9 cellular contexts compared by ENCODE assay signal in the genomic region with DNA sequence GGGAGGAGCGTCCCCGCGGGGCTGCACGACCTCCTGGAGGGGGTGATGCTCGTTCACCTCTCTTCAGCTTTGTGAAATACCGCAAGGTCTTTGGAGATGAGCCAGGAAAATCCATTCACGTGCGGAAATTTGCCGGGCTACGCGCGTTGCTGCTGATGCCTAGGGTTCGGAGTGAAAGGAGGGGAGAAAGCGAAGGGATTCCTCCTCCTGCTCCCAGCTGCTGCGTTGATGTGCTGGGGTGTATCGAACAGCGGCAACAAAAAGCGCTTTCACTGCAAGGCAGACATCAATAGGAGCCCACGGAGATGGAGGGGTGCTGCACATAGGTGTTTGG. TPM values are rescaled to one million over a fixed set of nuclear protein-coding genes. Genes with fewer than 3 reads are reported as not detected.
DNase-seq lines count a peak whose midpoint lies in the region; TF ChIP-seq lines count a peak whose summit lies in the region.
"Had no signal": no experiment of that assay in that cellular context is flagged by ENCODE, and none has a peak within 500 bp of the region (broad histone marks: within the 10 kb centered on the region; RNA-seq: fewer than 3 reads in every experiment).

No MANE protein-coding gene starts in this region.

- H3T11ph ChIP-seq in H9 (ENCODE audit: low read length), result no peak overlapping the region

- no peak for TF ChIP-seq CTCF in H9 (conservative IDR thresholded peaks at IDR 0.05)

- H4K8ac ChIP-seq in H9 (replicated peaks; ENCODE audit: insufficient read length, low read depth, low read length), result no peak overlapping the region

- H3K27me3 ChIP-seq in H9 (ENCODE audit: insufficient read depth, low read length) (peaks cover 19% of the 10 kb centered on the region; the same call in 1 of the 2 replicates), adipocyte (replicated peaks; ENCODE audit: control insufficient read depth, insufficient read depth, low read length) (peaks cover 58% of the 10 kb centered on the region), iPS-20b (ENCODE audit: insufficient read depth, low read length) (peaks cover 77% of the 10 kb centered on the region), skeletal muscle tissue (ENCODE audit: control insufficient read depth in 3 of 3, insufficient read depth in 3 of 3, low read length in 3 of 3) (peaks cover 24 to 45% (median 29%) of the 10 kb centered on the region in 3 donors)

- no peak overlapping the region for H2BK120ac ChIP-seq in H9 (ENCODE audit: low read depth, low read length, poor library complexity, severe bottlenecking)

- no CpG with 5 or more reads among the region's 19 CpGs for WGBS in H9 (ENCODE audit: extremely low coverage, insufficient read length, low lambda C conversion rate)

- H3K9me3 ChIP-seq in H9 (ENCODE audit: control insufficient read depth, low read depth, low read length), result no peaks in the 10 kb centered on the region
- H3K9me3 ChIP-seq in adipocyte (ENCODE audit: control insufficient read depth, low read length), result no peaks in the 10 kb centered on the region
- H3K9me3 ChIP-seq in iPS-20b (ENCODE audit: insufficient read depth, low read depth, low read length), result no peaks in the 10 kb centered on the region
- H3K9me3 ChIP-seq in skeletal muscle tissue (ENCODE audit: control insufficient read depth in 3 of 3, low read length in 3 of 3), result no peaks in the 10 kb centered on the region

- DNase-seq in H9 (no peak), adipocyte (ENCODE audit: low read depth) (no peak), T-helper 1 cell (no peak)
- DNase-seq in activated effector memory CD4-positive, alpha-beta T cell treated with anti-CD3 and anti-CD28 coated beads, Interleukin-2, amount 50 U/mL, for 16 hours, result no peak
- no peak for DNase-seq in effector CD8-positive, alpha-beta T cell (lab: John Stamatoyannopoulos, UW)
- DNase-seq: NCI-H187 had no signal

- H2BK15ac ChIP-seq in H9 (ENCODE audit: low read depth, low read length), result no peak overlapping the region

- no peak overlapping the region for H2AFZ ChIP-seq in H9 (ENCODE audit: low read length)

- H3K4me3 Mint-ChIP-seq in H9, result peak overlapping the region; percentile 71 to 87

- no peak overlapping the region for H3K4ac ChIP-seq in H9 (ENCODE audit: low read depth, low read length)

- no peaks in the 10 kb centered on the region for H3K36me3 ChIP-seq in adipocyte (ENCODE audit: control insufficient read depth, insufficient read depth, low read length, severe bottlenecking)
- H3K36me3 ChIP-seq in iPS-20b (ENCODE audit: insufficient read depth, low read depth, low read length), result no peaks in the 10 kb centered on the region
- H3K36me3 ChIP-seq in skeletal muscle tissue (ENCODE audit: control insufficient read depth in 3 of 3, insufficient read depth in 3 of 3, low read length in 3 of 3), result no peaks in the 10 kb centered on the region

- H3K4me1 ChIP-seq in H9 (ENCODE audit: insufficient read depth, low read length), result peaks cover 2% of the 10 kb centered on the region; the same call in 1 of the 2 replicates
- peaks cover 9% of the 10 kb centered on the region for H3K4me1 ChIP-seq in adipocyte (ENCODE audit: control insufficient read depth, insufficient read depth, low read length)
- no peaks in the 10 kb centered on the region; the same call in 1 of the 2 replicates for H3K4me1 ChIP-seq in iPS-20b (ENCODE audit: insufficient read depth, low read length)
- H3K4me1 ChIP-seq in skeletal muscle tissue (ENCODE audit: control insufficient read depth in 3 of 3, insufficient read depth in 3 of 3, low read length in 3 of 3), result peaks cover 13 to 20% (median 17%) of the 10 kb centered on the region in 3 donors

- no peak overlapping the region for H2BK12ac ChIP-seq in H9 (ENCODE audit: insufficient read length, low read depth, low read length)

- no peaks in the 10 kb centered on the region for H3K9me3 Mint-ChIP-seq in H9

- no peaks in the 10 kb centered on the region for H4K20me1 ChIP-seq in H9 (ENCODE audit: control insufficient read depth, insufficient read depth, insufficient read length)

- no peak overlapping the region for H2BK20ac ChIP-seq in H9 (ENCODE audit: low read depth, low read length, poor library complexity, severe bottlenecking)

- no peak overlapping the region for H3K27ac Mint-ChIP-seq in H9
- H3K27ac Mint-ChIP-seq: activated CD4-positive, alpha-beta T cell treated with anti-CD3 and anti-CD28 coated beads for 36 hours had no signal

- no peak overlapping the region for H2AK5ac ChIP-seq in H9 (ENCODE audit: insufficient read length, low read length)

- H3K27ac ChIP-seq in H9 (ENCODE audit: insufficient read length, low read depth, low read length) (no peak overlapping the region), iPS-20b (ENCODE audit: low read length) (no peak overlapping the region), skeletal muscle tissue (ENCODE audit: low read depth, low read length) (no peak overlapping the region)

- no peak overlapping the region for H3K23ac ChIP-seq in H9 (ENCODE audit: insufficient read length, low read depth, low read length)

- peaks cover 5 to 18% of the 10 kb centered on the region in 2 experiments for H3K4me1 Mint-ChIP-seq in H9

- H2BK5ac ChIP-seq in H9 (ENCODE audit: insufficient read length, low read length), result no peak overlapping the region

- peaks cover 19% of the 10 kb centered on the region for H3K23me2 ChIP-seq in H9 (ENCODE audit: insufficient read length, low read depth, low read length, poor library complexity, severe bottlenecking)

- no peaks in the 10 kb centered on the region for H3K79me2 ChIP-seq in H9 (ENCODE audit: insufficient read depth, low read length)

- no peak overlapping the region for H3K18ac ChIP-seq in H9 (ENCODE audit: insufficient read length, low read depth, low read length)

- H3K4me2 ChIP-seq in H9 (ENCODE audit: insufficient read depth, insufficient read length, low read length), result peak overlapping the region; percentile 45

- H3K56ac ChIP-seq in H9 (ENCODE audit: insufficient read length, low read depth, low read length), result no peak overlapping the region

- H4K91ac ChIP-seq in H9 (ENCODE audit: insufficient read length, low read depth, low read length), result no peak overlapping the region

- peaks cover 78% of the 10 kb centered on the region for H3K27me3 Mint-ChIP-seq in H9 (ENCODE audit: low read depth)

- H3K9ac ChIP-seq in H9 (ENCODE audit: extremely low read depth, insufficient read length, low read length), result no peak overlapping the region
- H3K9ac ChIP-seq in adipocyte (ENCODE audit: low read length), result no peak overlapping the region
- H3K9ac ChIP-seq in iPS-20b (ENCODE audit: low read depth, low read length), result no peak overlapping the region
- peak overlapping the region; percentile 14 to 47 (median 23) for H3K9ac ChIP-seq in skeletal muscle tissue (ENCODE audit: low read depth in 1 of 3, low read length in 3 of 3)

- H3K4me3 ChIP-seq in adipocyte (ENCODE audit: low read length) (peak overlapping the region; percentile 77), iPS-20b (ENCODE audit: low read length) (peak overlapping the region; percentile 71), skeletal muscle tissue (ENCODE audit: low read length in 3 of 3) (peak overlapping the region; percentile 60 to 74 (median 66))

- no peaks in the 10 kb centered on the region for H3K79me1 ChIP-seq in H9 (ENCODE audit: insufficient read depth, low read depth, low read length, poor library complexity, severe bottlenecking)

- no peak overlapping the region for H4K5ac ChIP-seq in H9 (ENCODE audit: insufficient read length, low read depth, low read length)

- no peaks in the 10 kb centered on the region; a peak in 1 of 7 replicates for H3K36me3 Mint-ChIP-seq in H9 (ENCODE audit: insufficient read depth in 1 of 3, low read depth in 3 of 3)

- H3K14ac ChIP-seq in H9 (ENCODE audit: insufficient read depth, low read length), result no peak overlapping the region

RNA-seq across cellular contexts. Expression of a gene that starts 0.4 kb away (rescaled TPM):
- total RNA-seq in H9 (2021), result 0.22 and 0.24 TPM in 2 replicates
- 0.52 TPM for total RNA-seq in skeletal muscle tissue
- total RNA-seq: activated CD4-positive, alpha-beta T cell treated with anti-CD3 and anti-CD28 coated beads for 36 hours had no signal

Comparison
In these comparisons a context has a peak if more than half of its experiments do, and no peak if none do; other contexts are left out.
1. H3K9ac ChIP-seq: peak in skeletal muscle tissue (3 of 3); none in H9 (single experiment), adipocyte (single experiment) and iPS-20b (single experiment).
2. Peak in every context shown above with its lines, with median percentiles within 50 percentile points of each other: H3K4me3 ChIP-seq.